In the genomic region with DNA sequence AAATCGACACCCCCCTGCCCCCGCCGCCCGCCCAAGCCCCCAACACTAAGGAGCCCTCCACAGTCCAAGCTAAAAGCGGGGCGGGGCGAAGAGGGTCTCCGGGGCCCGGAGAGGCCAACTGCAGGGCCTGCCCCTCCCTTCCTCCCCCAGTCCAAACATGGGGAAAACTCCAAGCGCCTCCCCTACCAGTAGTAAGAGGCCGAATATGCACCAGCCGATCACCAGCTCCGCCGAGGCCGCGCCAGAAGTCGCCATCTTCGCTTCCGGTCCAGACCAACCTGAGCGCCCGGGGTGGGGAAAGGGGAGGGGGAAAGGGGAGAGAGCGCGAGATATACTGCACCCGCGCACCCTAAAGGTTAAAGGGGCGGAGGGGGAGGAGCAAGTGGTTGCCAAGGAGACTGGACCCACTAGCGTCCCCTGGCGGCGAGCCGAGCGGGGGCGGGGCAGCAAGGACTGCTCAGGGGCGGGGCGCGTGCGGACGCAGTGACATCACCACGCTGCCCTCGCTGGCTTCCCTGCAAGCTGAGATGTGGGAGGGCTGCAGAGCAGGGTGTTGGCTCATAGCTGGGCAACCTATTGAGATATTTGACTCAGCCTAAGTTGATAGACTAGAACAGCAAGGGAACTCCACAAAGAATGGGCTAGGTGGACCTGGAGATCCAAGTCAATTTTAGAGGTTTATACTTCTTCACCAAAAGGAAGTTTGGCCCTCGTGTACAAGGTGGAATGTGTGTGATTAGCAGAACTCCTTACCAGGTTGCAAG, we compare ENCODE assay signal across 1 cellular context.
TF ChIP-seq lines count a peak whose summit lies in the region.

A gene (minus strand): TSS at position 384 of the 764 bp plus-strand sequence. CDS start 129 bp downstream, at position 255.

TF ChIP-seq in HepG2, 621 proteins besides CTCF, POLR2A, EP300 and RAD21 (continued from another document and continues in another):
- TF ChIP-seq, protein P1, sequence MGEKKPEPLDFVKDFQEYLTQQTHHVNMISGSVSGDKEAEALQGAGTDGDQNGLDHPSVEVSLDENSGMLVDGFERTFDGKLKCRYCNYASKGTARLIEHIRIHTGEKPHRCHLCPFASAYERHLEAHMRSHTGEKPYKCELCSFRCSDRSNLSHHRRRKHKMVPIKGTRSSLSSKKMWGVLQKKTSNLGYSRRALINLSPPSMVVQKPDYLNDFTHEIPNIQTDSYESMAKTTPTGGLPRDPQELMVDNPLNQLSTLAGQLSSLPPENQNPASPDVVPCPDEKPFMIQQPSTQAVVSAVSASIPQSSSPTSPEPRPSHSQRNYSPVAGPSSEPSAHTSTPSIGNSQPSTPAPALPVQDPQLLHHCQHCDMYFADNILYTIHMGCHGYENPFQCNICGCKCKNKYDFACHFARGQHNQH (CRISPR knock-in tag; IDR thresholded peaks at IDR 0.05) = peak; percentile 67; the same call in 1 of the 2 replicates
- TF ChIP-seq ZNF615 (CRISPR knock-in tag; IDR thresholded peaks at IDR 0.05; ENCODE audit: borderline replicate concordance) (no peak), SRSF4 (IDR thresholded peaks at IDR 0.05; ENCODE audit: low read depth, low read length, poor library complexity, severe bottlenecking) (no peak), HNRNPH1 (optimal IDR thresholded peaks at IDR 0.05; ENCODE audit: low read depth, low read length) (no peak), PHF8 (CRISPR knock-in tag; IDR thresholded peaks at IDR 0.05) (peak; percentile 76), TBX2 (CRISPR knock-in tag; IDR thresholded peaks at IDR 0.05; ENCODE audit: borderline replicate concordance) (peak; percentile 39; the same call in 1 of the 2 replicates), TGIF2 (CRISPR knock-in tag; IDR thresholded peaks at IDR 0.05) (no peak), THYN1 (CRISPR knock-in tag; IDR thresholded peaks at IDR 0.05; ENCODE audit: borderline replicate concordance, low read depth) (no peak), KAT8 (CRISPR knock-in tag; IDR thresholded peaks at IDR 0.05) (peak; percentile 62), ZNF432 (CRISPR knock-in tag; IDR thresholded peaks at IDR 0.05; ENCODE audit: borderline replicate concordance) (no peak), ZNF703 (CRISPR knock-in tag; IDR thresholded peaks at IDR 0.05; ENCODE audit: borderline replicate concordance) (no peak), ZNF768 (CRISPR knock-in tag; IDR thresholded peaks at IDR 0.05) (no peak), ZNF761 (CRISPR knock-in tag; conservative IDR thresholded peaks at IDR 0.05) (0 out of 2 replicates have a peak, but pooled peaks have one; percentile 25), ELF1 (CRISPR knock-in tag; IDR thresholded peaks at IDR 0.05) (peak; percentile 47; the same call in 1 of the 2 replicates), JUNB (CRISPR knock-in tag; IDR thresholded peaks at IDR 0.05; ENCODE audit: borderline replicate concordance) (no peak), ZNF383 (CRISPR knock-in tag; IDR thresholded peaks at IDR 0.05; ENCODE audit: borderline replicate concordance) (0 out of 2 replicates have a peak, but pooled peaks have one; percentile 54), FOXA3 (CRISPR knock-in tag; IDR thresholded peaks at IDR 0.05) (peak; percentile 49; the same call in 1 of the 2 replicates), IRF2 (CRISPR knock-in tag; IDR thresholded peaks at IDR 0.05) (peak; percentile 67), BRCA1 (CRISPR knock-in tag; IDR thresholded peaks at IDR 0.05) (peak; percentile 51; the same call in 1 of the 2 replicates), ESRRA (CRISPR knock-in tag; IDR thresholded peaks at IDR 0.05; ENCODE audit: low read depth) (no peak; the same call in 1 of the 2 replicates), ZNF263 (CRISPR knock-in tag; IDR thresholded peaks at IDR 0.05) (0 out of 2 replicates have a peak, but pooled peaks have one; percentile 22), BHLHE40 (IDR thresholded peaks at IDR 0.05; ENCODE audit: low read length) (peak; percentile 24; the same call in 1 of the 2 replicates), ZNF773 (CRISPR knock-in tag; IDR thresholded peaks at IDR 0.05; ENCODE audit: borderline replicate concordance) (no peak), ZNF670 (CRISPR knock-in tag; IDR thresholded peaks at IDR 0.05; ENCODE audit: borderline replicate concordance) (no peak), ZBTB20 (CRISPR knock-in tag; IDR thresholded peaks at IDR 0.05; ENCODE audit: borderline replicate concordance, low read depth) (no peak), ZNF652 (CRISPR knock-in tag; IDR thresholded peaks at IDR 0.05; ENCODE audit: borderline replicate concordance, low read depth) (peak; percentile 78), PHF20 (CRISPR knock-in tag; IDR thresholded peaks at IDR 0.05) (peak; percentile 52; the same call in 1 of the 2 replicates), ZNF33A (CRISPR knock-in tag; IDR thresholded peaks at IDR 0.05; ENCODE audit: borderline replicate concordance) (no peak), ZNF883 (CRISPR knock-in tag; IDR thresholded peaks at IDR 0.05; ENCODE audit: not compliant biosample characterization) (peak; percentile 7), SETDB1 (CRISPR knock-in tag; IDR thresholded peaks at IDR 0.05; ENCODE audit: borderline replicate concordance) (no peak), PAF1 (CRISPR knock-in tag; IDR thresholded peaks at IDR 0.05) (no peak), ZMYM4 (CRISPR knock-in tag; IDR thresholded peaks at IDR 0.05) (peak; percentile 95), ZNF441 (CRISPR knock-in tag; IDR thresholded peaks at IDR 0.05; ENCODE audit: borderline replicate concordance) (peak; percentile 41; the same call in 1 of the 2 replicates), MAF1 (CRISPR knock-in tag; IDR thresholded peaks at IDR 0.05; ENCODE audit: borderline replicate concordance) (no peak), ZFP36L2 (CRISPR knock-in tag; IDR thresholded peaks at IDR 0.05) (0 out of 2 replicates have a peak, but pooled peaks have one; percentile 15), ERF (CRISPR knock-in tag; IDR thresholded peaks at IDR 0.05) (0 out of 2 replicates have a peak, but pooled peaks have one; percentile 52), KLF16 (CRISPR knock-in tag; IDR thresholded peaks at IDR 0.05) (peak in 1 of 2 experiments; percentile 89; a peak in 2 of 4 replicates), FOXK1 (CRISPR knock-in tag; IDR thresholded peaks at IDR 0.05; ENCODE audit: borderline replicate concordance, low read depth) (peak; percentile 65; the same call in 1 of the 2 replicates), MYNN (CRISPR knock-in tag; IDR thresholded peaks at IDR 0.05; ENCODE audit: low read depth) (no peak), SIX4 (CRISPR knock-in tag; IDR thresholded peaks at IDR 0.05) (no peak)
- TF ChIP-seq, protein P2, sequence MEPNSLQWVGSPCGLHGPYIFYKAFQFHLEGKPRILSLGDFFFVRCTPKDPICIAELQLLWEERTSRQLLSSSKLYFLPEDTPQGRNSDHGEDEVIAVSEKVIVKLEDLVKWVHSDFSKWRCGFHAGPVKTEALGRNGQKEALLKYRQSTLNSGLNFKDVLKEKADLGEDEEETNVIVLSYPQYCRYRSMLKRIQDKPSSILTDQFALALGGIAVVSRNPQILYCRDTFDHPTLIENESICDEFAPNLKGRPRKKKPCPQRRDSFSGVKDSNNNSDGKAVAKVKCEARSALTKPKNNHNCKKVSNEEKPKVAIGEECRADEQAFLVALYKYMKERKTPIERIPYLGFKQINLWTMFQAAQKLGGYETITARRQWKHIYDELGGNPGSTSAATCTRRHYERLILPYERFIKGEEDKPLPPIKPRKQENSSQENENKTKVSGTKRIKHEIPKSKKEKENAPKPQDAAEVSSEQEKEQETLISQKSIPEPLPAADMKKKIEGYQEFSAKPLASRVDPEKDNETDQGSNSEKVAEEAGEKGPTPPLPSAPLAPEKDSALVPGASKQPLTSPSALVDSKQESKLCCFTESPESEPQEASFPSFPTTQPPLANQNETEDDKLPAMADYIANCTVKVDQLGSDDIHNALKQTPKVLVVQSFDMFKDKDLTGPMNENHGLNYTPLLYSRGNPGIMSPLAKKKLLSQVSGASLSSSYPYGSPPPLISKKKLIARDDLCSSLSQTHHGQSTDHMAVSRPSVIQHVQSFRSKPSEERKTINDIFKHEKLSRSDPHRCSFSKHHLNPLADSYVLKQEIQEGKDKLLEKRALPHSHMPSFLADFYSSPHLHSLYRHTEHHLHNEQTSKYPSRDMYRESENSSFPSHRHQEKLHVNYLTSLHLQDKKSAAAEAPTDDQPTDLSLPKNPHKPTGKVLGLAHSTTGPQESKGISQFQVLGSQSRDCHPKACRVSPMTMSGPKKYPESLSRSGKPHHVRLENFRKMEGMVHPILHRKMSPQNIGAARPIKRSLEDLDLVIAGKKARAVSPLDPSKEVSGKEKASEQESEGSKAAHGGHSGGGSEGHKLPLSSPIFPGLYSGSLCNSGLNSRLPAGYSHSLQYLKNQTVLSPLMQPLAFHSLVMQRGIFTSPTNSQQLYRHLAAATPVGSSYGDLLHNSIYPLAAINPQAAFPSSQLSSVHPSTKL (CRISPR knock-in tag; IDR thresholded peaks at IDR 0.05) = peak; percentile 69
- TF ChIP-seq, protein P3, sequence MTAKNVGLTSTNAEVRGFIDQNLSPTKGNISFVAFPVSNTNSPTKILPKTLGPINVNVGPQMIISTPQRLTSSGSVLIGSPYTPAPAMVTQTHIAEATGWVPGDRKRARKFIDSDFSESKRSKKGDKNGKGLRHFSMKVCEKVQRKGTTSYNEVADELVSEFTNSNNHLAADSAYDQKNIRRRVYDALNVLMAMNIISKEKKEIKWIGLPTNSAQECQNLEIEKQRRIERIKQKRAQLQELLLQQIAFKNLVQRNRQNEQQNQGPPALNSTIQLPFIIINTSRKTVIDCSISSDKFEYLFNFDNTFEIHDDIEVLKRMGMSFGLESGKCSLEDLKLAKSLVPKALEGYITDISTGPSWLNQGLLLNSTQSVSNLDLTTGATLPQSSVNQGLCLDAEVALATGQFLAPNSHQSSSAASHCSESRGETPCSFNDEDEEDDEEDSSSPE (CRISPR knock-in tag; IDR thresholded peaks at IDR 0.05) = 0 out of 2 replicates have a peak, but pooled peaks have one; percentile 50
- TF ChIP-seq, protein P4, sequence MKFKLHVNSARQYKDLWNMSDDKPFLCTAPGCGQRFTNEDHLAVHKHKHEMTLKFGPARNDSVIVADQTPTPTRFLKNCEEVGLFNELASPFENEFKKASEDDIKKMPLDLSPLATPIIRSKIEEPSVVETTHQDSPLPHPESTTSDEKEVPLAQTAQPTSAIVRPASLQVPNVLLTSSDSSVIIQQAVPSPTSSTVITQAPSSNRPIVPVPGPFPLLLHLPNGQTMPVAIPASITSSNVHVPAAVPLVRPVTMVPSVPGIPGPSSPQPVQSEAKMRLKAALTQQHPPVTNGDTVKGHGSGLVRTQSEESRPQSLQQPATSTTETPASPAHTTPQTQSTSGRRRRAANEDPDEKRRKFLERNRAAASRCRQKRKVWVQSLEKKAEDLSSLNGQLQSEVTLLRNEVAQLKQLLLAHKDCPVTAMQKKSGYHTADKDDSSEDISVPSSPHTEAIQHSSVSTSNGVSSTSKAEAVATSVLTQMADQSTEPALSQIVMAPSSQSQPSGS (CRISPR knock-in tag; IDR thresholded peaks at IDR 0.05) = peak; percentile 90
- TF ChIP-seq, protein P5, sequence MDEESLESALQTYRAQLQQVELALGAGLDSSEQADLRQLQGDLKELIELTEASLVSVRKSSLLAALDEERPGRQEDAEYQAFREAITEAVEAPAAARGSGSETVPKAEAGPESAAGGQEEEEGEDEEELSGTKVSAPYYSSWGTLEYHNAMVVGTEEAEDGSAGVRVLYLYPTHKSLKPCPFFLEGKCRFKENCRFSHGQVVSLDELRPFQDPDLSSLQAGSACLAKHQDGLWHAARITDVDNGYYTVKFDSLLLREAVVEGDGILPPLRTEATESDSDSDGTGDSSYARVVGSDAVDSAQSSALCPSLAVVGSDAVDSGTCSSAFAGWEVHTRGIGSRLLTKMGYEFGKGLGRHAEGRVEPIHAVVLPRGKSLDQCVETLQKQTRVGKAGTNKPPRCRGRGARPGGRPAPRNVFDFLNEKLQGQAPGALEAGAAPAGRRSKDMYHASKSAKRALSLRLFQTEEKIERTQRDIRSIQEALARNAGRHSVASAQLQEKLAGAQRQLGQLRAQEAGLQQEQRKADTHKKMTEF (CRISPR knock-in tag; IDR thresholded peaks at IDR 0.05) = peak; percentile 58; the same call in 1 of the 2 replicates
- TF ChIP-seq, protein P6, sequence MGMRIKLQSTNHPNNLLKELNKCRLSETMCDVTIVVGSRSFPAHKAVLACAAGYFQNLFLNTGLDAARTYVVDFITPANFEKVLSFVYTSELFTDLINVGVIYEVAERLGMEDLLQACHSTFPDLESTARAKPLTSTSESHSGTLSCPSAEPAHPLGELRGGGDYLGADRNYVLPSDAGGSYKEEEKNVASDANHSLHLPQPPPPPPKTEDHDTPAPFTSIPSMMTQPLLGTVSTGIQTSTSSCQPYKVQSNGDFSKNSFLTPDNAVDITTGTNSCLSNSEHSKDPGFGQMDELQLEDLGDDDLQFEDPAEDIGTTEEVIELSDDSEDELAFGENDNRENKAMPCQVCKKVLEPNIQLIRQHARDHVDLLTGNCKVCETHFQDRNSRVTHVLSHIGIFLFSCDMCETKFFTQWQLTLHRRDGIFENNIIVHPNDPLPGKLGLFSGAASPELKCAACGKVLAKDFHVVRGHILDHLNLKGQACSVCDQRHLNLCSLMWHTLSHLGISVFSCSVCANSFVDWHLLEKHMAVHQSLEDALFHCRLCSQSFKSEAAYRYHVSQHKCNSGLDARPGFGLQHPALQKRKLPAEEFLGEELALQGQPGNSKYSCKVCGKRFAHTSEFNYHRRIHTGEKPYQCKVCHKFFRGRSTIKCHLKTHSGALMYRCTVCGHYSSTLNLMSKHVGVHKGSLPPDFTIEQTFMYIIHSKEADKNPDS (CRISPR knock-in tag; IDR thresholded peaks at IDR 0.05) = no peak
- TF ChIP-seq, protein P7, sequence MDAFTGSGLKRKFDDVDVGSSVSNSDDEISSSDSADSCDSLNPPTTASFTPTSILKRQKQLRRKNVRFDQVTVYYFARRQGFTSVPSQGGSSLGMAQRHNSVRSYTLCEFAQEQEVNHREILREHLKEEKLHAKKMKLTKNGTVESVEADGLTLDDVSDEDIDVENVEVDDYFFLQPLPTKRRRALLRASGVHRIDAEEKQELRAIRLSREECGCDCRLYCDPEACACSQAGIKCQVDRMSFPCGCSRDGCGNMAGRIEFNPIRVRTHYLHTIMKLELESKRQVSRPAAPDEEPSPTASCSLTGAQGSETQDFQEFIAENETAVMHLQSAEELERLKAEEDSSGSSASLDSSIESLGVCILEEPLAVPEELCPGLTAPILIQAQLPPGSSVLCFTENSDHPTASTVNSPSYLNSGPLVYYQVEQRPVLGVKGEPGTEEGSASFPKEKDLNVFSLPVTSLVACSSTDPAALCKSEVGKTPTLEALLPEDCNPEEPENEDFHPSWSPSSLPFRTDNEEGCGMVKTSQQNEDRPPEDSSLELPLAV (CRISPR knock-in tag; conservative IDR thresholded peaks at IDR 0.05; ENCODE audit: low read depth) = no peak
- TF ChIP-seq, protein P8, sequence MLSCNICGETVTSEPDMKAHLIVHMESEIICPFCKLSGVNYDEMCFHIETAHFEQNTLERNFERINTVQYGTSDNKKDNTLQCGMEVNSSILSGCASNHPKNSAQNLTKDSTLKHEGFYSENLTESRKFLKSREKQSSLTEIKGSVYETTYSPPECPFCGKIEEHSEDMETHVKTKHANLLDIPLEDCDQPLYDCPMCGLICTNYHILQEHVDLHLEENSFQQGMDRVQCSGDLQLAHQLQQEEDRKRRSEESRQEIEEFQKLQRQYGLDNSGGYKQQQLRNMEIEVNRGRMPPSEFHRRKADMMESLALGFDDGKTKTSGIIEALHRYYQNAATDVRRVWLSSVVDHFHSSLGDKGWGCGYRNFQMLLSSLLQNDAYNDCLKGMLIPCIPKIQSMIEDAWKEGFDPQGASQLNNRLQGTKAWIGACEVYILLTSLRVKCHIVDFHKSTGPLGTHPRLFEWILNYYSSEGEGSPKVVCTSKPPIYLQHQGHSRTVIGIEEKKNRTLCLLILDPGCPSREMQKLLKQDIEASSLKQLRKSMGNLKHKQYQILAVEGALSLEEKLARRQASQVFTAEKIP (CRISPR knock-in tag; IDR thresholded peaks at IDR 0.05; ENCODE audit: borderline replicate concordance) = no peak
